ENCODE assay signal across 24 cellular contexts in the genomic region with DNA sequence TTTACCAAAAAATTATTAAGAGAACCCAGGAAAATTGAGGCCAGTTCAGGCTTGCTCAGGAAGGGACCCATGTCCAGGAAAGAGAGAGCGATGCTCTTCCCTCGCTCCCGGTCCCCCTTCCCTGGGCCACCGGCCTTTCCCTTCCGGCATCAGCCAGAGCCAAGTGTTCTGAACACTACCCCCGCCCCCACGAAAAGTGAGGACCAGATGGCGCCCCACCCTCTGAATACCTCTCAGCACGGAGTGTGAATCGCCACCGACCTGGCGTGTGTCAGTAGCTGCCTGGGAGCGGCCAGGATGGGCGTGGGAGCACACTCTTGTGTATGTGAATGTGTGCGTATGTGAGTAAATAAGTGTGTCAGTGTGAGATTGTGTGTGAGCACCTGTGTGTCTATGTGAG.
"Had no signal": no experiment of that assay in that cellular context is flagged by ENCODE, and none has a peak within 500 bp of the region (broad histone marks: within the 10 kb centered on the region; RNA-seq: fewer than 3 reads in every experiment).

No MANE protein-coding gene starts in this region.

- H3K9me3 ChIP-seq: breast epithelium, esophagus muscularis mucosa, gastrocnemius medialis, neutrophil, pancreas, psoas muscle, right atrium auricular region, spleen, tibial artery had no signal

- H3K4me3 ChIP-seq: coronary artery, esophagus muscularis mucosa, gastrocnemius medialis, pancreas, psoas muscle, right atrium auricular region, spleen, tibial artery had no signal

- H3K4me1 ChIP-seq: breast epithelium had no signal

- H3K27ac ChIP-seq: coronary artery, esophagus muscularis mucosa, gastrocnemius medialis, neutrophil, pancreas, psoas muscle, right atrium auricular region, spleen, tibial artery, WERI-Rb-1 had no signal

- FAIRE-seq: pancreas had no signal

- H3K36me3 ChIP-seq: breast epithelium, esophagus muscularis mucosa, gastrocnemius medialis, neutrophil, pancreas, right atrium auricular region, spleen, tibial artery, WERI-Rb-1 had no signal

- H3K4me1 Mint-ChIP-seq: activated naive CD8-positive, alpha-beta T cell treated with anti-CD3 and anti-CD28 coated beads, Interleukin-2, amount 10 ng/mL, durations not matched to agents 7 days and 5 days; central memory CD8-positive, alpha-beta T cell; memory B cell had no signal

- H3K27me3 Mint-ChIP-seq: central memory CD8-positive, alpha-beta T cell had no signal

- H3K4me3 Mint-ChIP-seq: activated naive CD8-positive, alpha-beta T cell treated with anti-CD3 and anti-CD28 coated beads, Interleukin-2, amount 10 ng/mL, durations not matched to agents 7 days and 5 days; activated T-cell treated with anti-CD3 and anti-CD28 coated beads, Interleukin-2, amount 50 U/mL, for 4 hours; central memory CD8-positive, alpha-beta T cell; memory B cell; natural killer cell treated with Interleukin-12 subunit alpha and Interleukin-12 subunit beta and Interleukin-15 and Interleukin-18, amount 100 ng/mL, for 72 hours had no signal

- DNase-seq: activated CD4-positive, alpha-beta T cell treated with anti-CD3 and anti-CD28 coated beads for 1 hour; activated CD8-positive, alpha-beta memory T cell treated with anti-CD3 and anti-CD28 coated beads, Interleukin-2, amount 50 U/mL, for 4 hours; activated naive CD4-positive, alpha-beta T cell treated with Interleukin-2 at 50 U/mL for 16 hours; activated naive CD8-positive, alpha-beta T cell treated with anti-CD3 and anti-CD28 coated beads, Interleukin-2, amount 10 ng/mL, durations not matched to agents 7 days and 5 days; activated T-cell treated with anti-CD3 and anti-CD28 coated beads, Interleukin-2, amount 50 U/mL, for 4 hours; amniotic stem cell; gastrocnemius medialis; left cardiac atrium; spleen; stimulated activated CD4-positive, alpha-beta T cell treated with anti-CD3 and anti-CD28 coated beads, Interleukin-4, amount 100 ng/mL, for 1 hour; stimulated activated naive CD8-positive, alpha-beta T cell treated with anti-CD3 and anti-CD28 coated beads, Interleukin-15, Interleukin-2, amounts not matched to agents 100 U/mL and 50 U/mL, for 24 hours; WERI-Rb-1 had no signal

- H3K27ac Mint-ChIP-seq: activated naive CD8-positive, alpha-beta T cell treated with anti-CD3 and anti-CD28 coated beads, Interleukin-2, amount 10 ng/mL, durations not matched to agents 7 days and 5 days; activated T-helper 2 cell treated with anti-CD3 and anti-CD28 coated beads, Interferon-gamma antibody, Interleukin-2, Interleukin-4, amounts not matched to agents 10 μg/mL and 5 μg/mL and 100 μg/mL, durations not matched to agents 14 hours and 24 hours and 36 hours; memory B cell; natural killer cell treated with Interleukin-12 subunit alpha and Interleukin-12 subunit beta and Interleukin-15 and Interleukin-18, amount 100 ng/mL, for 72 hours had no signal

- H3K9me3 Mint-ChIP-seq: activated naive CD8-positive, alpha-beta T cell treated with anti-CD3 and anti-CD28 coated beads, Interleukin-2, amount 10 ng/mL, durations not matched to agents 7 days and 5 days; activated T-cell treated with anti-CD3 and anti-CD28 coated beads, Interleukin-2, amount 50 U/mL, for 4 hours; activated T-helper 2 cell treated with anti-CD3 and anti-CD28 coated beads, Interferon-gamma antibody, Interleukin-2, Interleukin-4, amounts not matched to agents 10 μg/mL and 5 μg/mL and 100 μg/mL, durations not matched to agents 14 hours and 24 hours and 36 hours; central memory CD8-positive, alpha-beta T cell; memory B cell; natural killer cell treated with Interleukin-12 subunit alpha and Interleukin-12 subunit beta and Interleukin-15 and Interleukin-18, amount 100 ng/mL, for 72 hours had no signal

- H3K27me3 ChIP-seq: gastrocnemius medialis, neutrophil, pancreas, right atrium auricular region, spleen, tibial artery had no signal

- H3K36me3 Mint-ChIP-seq: activated naive CD8-positive, alpha-beta T cell treated with anti-CD3 and anti-CD28 coated beads, Interleukin-2, amount 10 ng/mL, durations not matched to agents 7 days and 5 days; memory B cell; natural killer cell treated with Interleukin-12 subunit alpha and Interleukin-12 subunit beta and Interleukin-15 and Interleukin-18, amount 100 ng/mL, for 72 hours had no signal
